ENCODE assay signal across 15 cellular contexts in the genomic region with DNA sequence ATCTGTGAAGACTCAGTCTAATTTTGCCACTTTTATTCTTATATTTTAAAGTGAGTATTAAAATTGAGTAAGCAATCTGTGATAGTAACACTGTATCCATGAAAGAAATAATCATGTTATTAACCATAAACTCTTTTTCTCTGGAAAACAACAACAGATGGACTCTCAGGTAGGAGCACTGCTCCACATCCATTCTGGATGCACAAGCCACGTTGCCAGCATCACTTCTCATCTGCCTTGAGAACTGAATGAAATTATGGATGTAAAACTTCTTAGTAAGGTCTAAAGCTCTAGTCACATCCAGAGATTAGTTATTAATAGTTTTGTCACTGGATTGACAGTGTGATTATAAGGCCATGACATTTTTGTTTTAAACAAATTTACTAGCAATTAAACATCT.
DNase-seq lines count a peak whose midpoint lies in the region; ATAC-seq and TF ChIP-seq lines count a peak whose summit lies in the region.
"Had no signal": no experiment of that assay in that cellular context is flagged by ENCODE, and none has a peak within 500 bp of the region (broad histone marks: within the 10 kb centered on the region; RNA-seq: fewer than 3 reads in every experiment).

No MANE protein-coding gene starts in this region.

- in situ Hi-C loops in transverse colon (cut with MboI; ENCODE audit: low pct_ligation_motif_present in 1 of 4, low pct_unique_long_range_greater_than_20kb in 1 of 4, low sequenced_read_pairs in 3 of 4), result no loop called here

- ATAC-seq in HG02938 (IDR thresholded peaks at IDR 0.05; ENCODE audit: unreplicated experiment), result no peak
- ATAC-seq: CD8-positive, alpha-beta T cell; GM23338; HCT116 had no signal

- DNase-seq in DMS 273 (lab: John Stamatoyannopoulos, UW; ENCODE audit: unreplicated experiment), result peak; percentile 53
- DNase-seq in NCI-H1694 (lab: John Stamatoyannopoulos, UW), result peak; percentile 51
- peak; percentile 4 for DNase-seq in NCI-H69 (lab: John Stamatoyannopoulos, UW)
- no peak for DNase-seq in transverse colon
- DNase-seq in osteocyte (ENCODE audit: extremely low spot score, unreplicated experiment), result no peak
- DNase-seq: Calu3; CD8-positive, alpha-beta T cell; DMS153; DMS79; GF-D8 had no signal

- no peaks in the 10 kb centered on the region for H3K36me3 Mint-ChIP-seq in osteocyte (ENCODE audit: unreplicated experiment)
- H3K36me3 Mint-ChIP-seq: CD8-positive, alpha-beta T cell had no signal

- no peak overlapping the region for H3K27ac ChIP-seq in transverse colon
- H3K27ac ChIP-seq: BLaER1 treated with 17β-estradiol and CSF1 and Interleukin-3, amounts not matched to agents 10 nM and 100 nM had no signal

- H3K9me3 ChIP-seq in transverse colon, result peaks cover 0 to 9% of the 10 kb centered on the region in 2 donors

- TF ChIP-seq CTCF in transverse colon (IDR thresholded peaks at IDR 0.05) (no peak), osteocyte (IDR thresholded peaks at IDR 0.05) (no peak)

- no peak overlapping the region for H3K4me3 ChIP-seq in transverse colon
- H3K4me3 ChIP-seq: BLaER1 treated with 17β-estradiol and CSF1 and Interleukin-3, amounts not matched to agents 10 nM and 100 nM; GM23338 had no signal

- no peaks in the 10 kb centered on the region for H3K4me1 ChIP-seq in transverse colon
- H3K4me1 ChIP-seq: BLaER1 treated with 17β-estradiol and CSF1 and Interleukin-3, amounts not matched to agents 10 nM and 100 nM had no signal

- H3K27ac Mint-ChIP-seq in osteocyte (ENCODE audit: unreplicated experiment), result no peak overlapping the region
- H3K27ac Mint-ChIP-seq: B cell; CD8-positive, alpha-beta T cell had no signal

- intact Hi-C loops in transverse colon (cut with DNase I; ENCODE audit: low total_unique reads), result no loop called here

- H3K27me3 ChIP-seq in transverse colon, result no peaks in the 10 kb centered on the region
- H3K27me3 ChIP-seq: BLaER1 treated with 17β-estradiol and CSF1 and Interleukin-3, amounts not matched to agents 10 nM and 100 nM had no signal

- WGBS in transverse colon (ENCODE audit: low coverage in 1 of 2), 2 donors, result 33 to 44% methylated on average over 1 of the region's 1 CpG

- no peaks in the 10 kb centered on the region for H3K4me1 Mint-ChIP-seq in osteocyte (ENCODE audit: unreplicated experiment)
- H3K4me1 Mint-ChIP-seq: B cell had no signal

- H3K4me3 Mint-ChIP-seq in osteocyte (ENCODE audit: unreplicated experiment), result no peak overlapping the region
- H3K4me3 Mint-ChIP-seq: B cell; CD8-positive, alpha-beta T cell; GM23338 had no signal

- peaks cover 7% of the 10 kb centered on the region for H3K27me3 Mint-ChIP-seq in osteocyte (ENCODE audit: unreplicated experiment)
- H3K27me3 Mint-ChIP-seq: B cell had no signal

- no peaks in the 10 kb centered on the region for H3K36me3 ChIP-seq in transverse colon

- TF ChIP-seq POLR2A in transverse colon (IDR thresholded peaks at IDR 0.05), result no peak

- H3K9me3 Mint-ChIP-seq in osteocyte (ENCODE audit: unreplicated experiment), result peaks cover 10% of the 10 kb centered on the region

- no peak for TF ChIP-seq EP300 in transverse colon (IDR thresholded peaks at IDR 0.05; ENCODE audit: low read depth)

Comparison
In these comparisons a context has a peak if more than half of its experiments do, and no peak if none do; other contexts are left out.
1. DNase-seq: peak in DMS 273 (single experiment), NCI-H1694 (single experiment) and NCI-H69 (single experiment); none in transverse colon (single experiment) and osteocyte (single experiment).